ENCODE assay signal across 18 cellular contexts in the genomic region with DNA sequence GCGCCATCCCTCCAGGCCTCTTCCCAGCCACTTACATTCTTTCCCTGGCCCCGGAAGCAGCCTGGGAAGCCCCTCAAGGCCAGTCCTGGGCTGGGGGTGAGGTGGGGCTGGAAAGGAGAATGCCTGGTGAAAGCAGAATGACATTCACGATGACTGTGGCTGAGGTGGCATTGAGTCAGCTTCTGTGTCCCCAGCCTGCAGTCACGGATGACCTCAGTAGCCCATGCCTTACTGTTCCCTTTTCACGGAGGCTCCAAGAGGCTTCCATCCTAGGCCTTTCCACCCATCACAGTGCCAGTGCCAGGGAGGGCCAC. TPM values are rescaled to one million over a fixed set of nuclear protein-coding genes. Genes with fewer than 3 reads are reported as not detected.
"Had no signal": no experiment of that assay in that cellular context is flagged by ENCODE, and none has a peak within 500 bp of the region (broad histone marks: within the 10 kb centered on the region; RNA-seq: fewer than 3 reads in every experiment).

No MANE protein-coding gene starts in this region.

- H3K36me3 ChIP-seq: cardiac muscle cell, left lung, tibial nerve had no signal

- H3K9me3 ChIP-seq: left lung, tibial nerve had no signal

- H3K4me3 Mint-ChIP-seq: activated CD4-positive, alpha-beta T cell treated with anti-CD3 and anti-CD28 coated beads for 36 hours; activated CD8-positive, alpha-beta T cell treated with anti-CD3 and anti-CD28 coated beads, Interleukin-2, amount 10 ng/mL, durations not matched to agents 7 days and 5 days; activated naive CD8-positive, alpha-beta T cell treated with anti-CD3 and anti-CD28 coated beads, Interleukin-2, amount 50 U/mL, for 24 hours; activated T-helper 1 cell treated with anti-CD3 and anti-CD28 coated beads, Interleukin-12 subunit alpha, Interleukin-12 subunit beta, Interleukin-2, Interleukin-4 antibody, amounts not matched to agents 30 ng/mL and 10 ng/mL and 1 ng/mL, durations not matched to agents 14 hours and 24 hours and 36 hours; memory B cell; natural killer cell had no signal

- H3K4me3 ChIP-seq: cardiac muscle cell, left lung, tibial nerve had no signal

- H3K27ac Mint-ChIP-seq: activated CD4-positive, alpha-beta T cell treated with anti-CD3 and anti-CD28 coated beads for 36 hours; activated CD8-positive, alpha-beta T cell treated with anti-CD3 and anti-CD28 coated beads, Interleukin-2, amount 10 ng/mL, durations not matched to agents 7 days and 5 days; activated naive CD8-positive, alpha-beta T cell treated with anti-CD3 and anti-CD28 coated beads, Interleukin-2, amount 50 U/mL, for 24 hours; activated T-helper 1 cell treated with anti-CD3 and anti-CD28 coated beads, Interleukin-12 subunit alpha, Interleukin-12 subunit beta, Interleukin-2, Interleukin-4 antibody, amounts not matched to agents 30 ng/mL and 10 ng/mL and 1 ng/mL, durations not matched to agents 14 hours and 24 hours and 36 hours; memory B cell; natural killer cell had no signal

- H3K36me3 Mint-ChIP-seq: natural killer cell had no signal

- H3K9me3 Mint-ChIP-seq: activated naive CD8-positive, alpha-beta T cell treated with anti-CD3 and anti-CD28 coated beads, Interleukin-2, amount 50 U/mL, for 24 hours; activated T-helper 1 cell treated with anti-CD3 and anti-CD28 coated beads, Interleukin-12 subunit alpha, Interleukin-12 subunit beta, Interleukin-2, Interleukin-4 antibody, amounts not matched to agents 30 ng/mL and 10 ng/mL and 1 ng/mL, durations not matched to agents 14 hours and 24 hours and 36 hours; memory B cell; natural killer cell had no signal

- DNase-seq: activated CD4-positive, alpha-beta T cell treated with anti-CD3 and anti-CD28 coated beads for 36 hours; activated CD8-positive, alpha-beta memory T cell treated with anti-CD3 and anti-CD28 coated beads, Interleukin-2, amount 50 U/mL, for 48 hours; activated CD8-positive, alpha-beta T cell treated with anti-CD3 and anti-CD28 coated beads, Interleukin-2, amount 10 ng/mL, durations not matched to agents 7 days and 5 days; activated naive CD4-positive, alpha-beta T cell treated with Interleukin-2 at 50 U/mL for 16 hours; activated naive CD8-positive, alpha-beta T cell treated with anti-CD3 and anti-CD28 coated beads, Interleukin-2, amount 50 U/mL, for 24 hours; hypothalamus; natural killer cell; stimulated activated CD4-positive, alpha-beta T cell treated with anti-CD3 and anti-CD28 coated beads, Interleukin-4, amount 100 ng/mL, for 24 hours; T1000 had no signal

- ATAC-seq: activated CD4-positive, alpha-beta T cell treated with anti-CD3 and anti-CD28 coated beads for 36 hours; activated CD8-positive, alpha-beta T cell treated with anti-CD3 and anti-CD28 coated beads, Interleukin-2, amount 10 ng/mL, durations not matched to agents 7 days and 5 days; activated naive CD8-positive, alpha-beta T cell treated with anti-CD3 and anti-CD28 coated beads, Interleukin-2, amount 50 U/mL, for 24 hours; esophagus mucosa; left lung; natural killer cell had no signal

- H3K27ac ChIP-seq: cardiac muscle cell, left lung, tibial nerve, VCaP had no signal

RNA-seq across cellular contexts. Expression of gene PRDM12, which starts 2.7 kb away (rescaled TPM):
- total RNA-seq: activated CD8-positive, alpha-beta T cell treated with anti-CD3 and anti-CD28 coated beads, Interleukin-2, amount 10 ng/mL, durations not matched to agents 7 days and 5 days; esophagus mucosa; fibroblast of villous mesenchyme; left lung; omental fat pad; tibial nerve had no signal
